In genomic region chr1:167654975-167655575, GRCh38 we compare ENCODE assay signal across 14 cellular contexts. TPM values are rescaled to one million over a fixed set of nuclear protein-coding genes. Genes with fewer than 3 reads are reported as not detected.
DNase-seq lines count a peak whose midpoint lies in the region; ATAC-seq and TF ChIP-seq lines count a peak whose summit lies in the region.
"Had no signal": no experiment of that assay in that cellular context is flagged by ENCODE, and none has a peak within 500 bp of the region (broad histone marks: within the 10 kb centered on the region; RNA-seq: fewer than 3 reads in every experiment).

No MANE protein-coding gene starts in this region.

- H3K4me3 ChIP-seq in CD4-positive, CD25-positive, alpha-beta regulatory T cell (ENCODE audit: low read depth, low read length): peak overlapping the region; percentile 28
- H3K4me3 ChIP-seq in fibroblast of pulmonary artery (replicated peaks; ENCODE audit: low read depth, low read length): no peak overlapping the region
- H3K4me3 ChIP-seq in naive thymus-derived CD4-positive, alpha-beta T cell (ENCODE audit: low read length): no peak overlapping the region

- in situ Hi-C loops in SK-MEL-5 (cut with HindIII; ENCODE audit: low pct_unique_long_range_greater_than_20kb, low sequenced_read_pairs): no loop called here

- peaks cover 40 to 98% (median 78%) of the 10 kb centered on the region in 4 donors for H3K4me1 Mint-ChIP-seq in CD4-positive, CD25-positive, alpha-beta regulatory T cell
- H3K4me1 Mint-ChIP-seq in naive thymus-derived CD4-positive, alpha-beta T cell: peaks cover 69 to 99% (median 96%) of the 10 kb centered on the region in 7 donors

- peak overlapping the region; percentile 2 to 88 (median 87) for H3K27ac Mint-ChIP-seq in CD4-positive, CD25-positive, alpha-beta regulatory T cell
- H3K27ac Mint-ChIP-seq in naive thymus-derived CD4-positive, alpha-beta T cell: peak overlapping the region in 7 of 9 donors; percentile 3 to 84 (median 62)

- no peak for ATAC-seq in CD4-positive, CD25-positive, alpha-beta regulatory T cell (ENCODE audit: low read depth in 2 of 2)
- ATAC-seq in naive thymus-derived CD4-positive, alpha-beta T cell: no peak
- ATAC-seq: activated CD4-positive, CD25-positive, alpha-beta regulatory T cell treated with anti-CD3 and anti-CD28 coated beads, Interleukin-2, amount 50 U/mL, for 24 hours had no signal

- TF ChIP-seq CTCF in fibroblast of pulmonary artery (IDR thresholded peaks at IDR 0.05; ENCODE audit: low read length, missing control alignments): no peak

- CTCF ChIA-PET in naive thymus-derived CD4-positive, alpha-beta T cell (lab: Charles Lee): interaction anchor here (1.1 to 2.7 kb wide), 2 partner anchors 33 to 55 kb away, joined by 4 to 7 read pairs; no protein-coding TSS in a partner anchor

- H3K9me3 Mint-ChIP-seq in CD4-positive, CD25-positive, alpha-beta regulatory T cell: no peaks in the 10 kb centered on the region
- H3K9me3 Mint-ChIP-seq in naive thymus-derived CD4-positive, alpha-beta T cell: no peaks in the 10 kb centered on the region

- no peak for DNase-seq in CD4-positive, CD25-positive, alpha-beta regulatory T cell
- DNase-seq in SK-MEL-5 (ENCODE audit: low read depth, low spot score): peak; percentile 19
- DNase-seq in fibroblast of pulmonary artery (ENCODE audit: low read depth): peak; percentile 33
- no peak for DNase-seq in naive thymus-derived CD4-positive, alpha-beta T cell
- no peak for DNase-seq in central memory CD4-positive, alpha-beta T cell
- no peak for DNase-seq in NCI-H226
- DNase-seq in activated naive CD4-positive, alpha-beta T cell treated with Interleukin-2 at 50 U/mL for 16 hours: no peak
- no peak for DNase-seq in T-helper 9 cell
- DNase-seq: anterior cingulate cortex, NCI-H1436 treated with DMSO at 0.1 percent for 48 hours, NCI-H446, nucleus accumbens had no signal

- no peaks in the 10 kb centered on the region for H3K9me3 ChIP-seq in CD4-positive, CD25-positive, alpha-beta regulatory T cell (ENCODE audit: control insufficient read depth in 2 of 2, low read length in 2 of 2)
- H3K9me3 ChIP-seq in naive thymus-derived CD4-positive, alpha-beta T cell (ENCODE audit: control insufficient read depth in 2 of 3, low read length in 3 of 3): no peaks in the 10 kb centered on the region

- no peaks in the 10 kb centered on the region for H3K27me3 ChIP-seq in CD4-positive, CD25-positive, alpha-beta regulatory T cell (ENCODE audit: control insufficient read depth, insufficient read depth, low read length)
- H3K27me3 ChIP-seq in naive thymus-derived CD4-positive, alpha-beta T cell (ENCODE audit: control insufficient read depth in 2 of 2, insufficient read depth in 2 of 2, low read length in 2 of 2): no peaks in the 10 kb centered on the region

- peaks cover 23% of the 10 kb centered on the region for H3K36me3 Mint-ChIP-seq in CD4-positive, CD25-positive, alpha-beta regulatory T cell
- H3K36me3 Mint-ChIP-seq in naive thymus-derived CD4-positive, alpha-beta T cell: peaks cover 0 to 17% (median 4%) of the 10 kb centered on the region in 5 donors

- H3K27ac ChIP-seq in CD4-positive, CD25-positive, alpha-beta regulatory T cell (ENCODE audit: insufficient read depth, low read length, poor library complexity, severe bottlenecking): peak overlapping the region; percentile 47
- H3K27ac ChIP-seq in naive thymus-derived CD4-positive, alpha-beta T cell (ENCODE audit: low read depth, low read length): peak overlapping the region; percentile 34
- H3K27ac ChIP-seq: KMS-11 had no signal

- intact Hi-C loops in naive thymus-derived CD4-positive, alpha-beta T cell (cut with micrococcal nuclease): loop anchor here (2.0 to 5.0 kb wide), 3 partner anchors 14 to 53 kb away; no protein-coding TSS in a partner anchor

- peak overlapping the region in 3 of 4 donors; percentile 35 to 64 (median 44) for H3K4me3 Mint-ChIP-seq in CD4-positive, CD25-positive, alpha-beta regulatory T cell
- H3K4me3 Mint-ChIP-seq in naive thymus-derived CD4-positive, alpha-beta T cell: peak overlapping the region in 6 of 10 donors; percentile 12 to 74 (median 48)

- H3K27me3 Mint-ChIP-seq in CD4-positive, CD25-positive, alpha-beta regulatory T cell: no peaks in the 10 kb centered on the region
- no peaks in the 10 kb centered on the region for H3K27me3 Mint-ChIP-seq in naive thymus-derived CD4-positive, alpha-beta T cell

- peaks cover 66% of the 10 kb centered on the region for H3K36me3 ChIP-seq in CD4-positive, CD25-positive, alpha-beta regulatory T cell (ENCODE audit: control insufficient read depth, insufficient read depth, low read length)
- peaks cover 0 to 25% (median 3%) of the 10 kb centered on the region in 3 experiments for H3K36me3 ChIP-seq in naive thymus-derived CD4-positive, alpha-beta T cell (ENCODE audit: control insufficient read depth in 2 of 3, insufficient read depth in 3 of 3, low read length in 3 of 3)

- POLR2A ChIA-PET in naive thymus-derived CD4-positive, alpha-beta T cell (lab: Charles Lee): interaction anchor here (0.6 to 2.0 kb wide), 4 partner anchors 30 to 218 kb away, joined by 3 to 5 read pairs (median 3); no protein-coding TSS in a partner anchor

- H3K4me1 ChIP-seq in CD4-positive, CD25-positive, alpha-beta regulatory T cell (ENCODE audit: control insufficient read depth, insufficient read depth, low read length, poor library complexity, severe bottlenecking): peaks cover 98% of the 10 kb centered on the region
- H3K4me1 ChIP-seq in naive thymus-derived CD4-positive, alpha-beta T cell (ENCODE audit: control insufficient read depth in 2 of 2, insufficient read depth in 2 of 2, low read length in 2 of 2): peaks cover 50 to 80% of the 10 kb centered on the region in 2 donors

RNA-seq across cellular contexts. Expression of gene RCSD1, which starts 25.0 kb away (rescaled TPM):
- total RNA-seq in CD4-positive, CD25-positive, alpha-beta regulatory T cell: 174 TPM
- polyA plus RNA-seq in CD4-positive, CD25-positive, alpha-beta regulatory T cell: 100 to 1,000 TPM; 207 to 251 (median 233) TPM
- not detected in 2 replicates for total RNA-seq in SK-MEL-5 (2014; rRNA removed; shearing (Covaris generic))
- not detected in 2 replicates for polyA plus RNA-seq in SK-MEL-5 (2015; cell fraction: cytosol; rRNA removed)
- not detected in 2 replicates for polyA plus RNA-seq in SK-MEL-5 (2015; cell fraction: nucleus; rRNA removed)
- 100 to 1,000 TPM in 4 of 5 experiments, 10 to 100 TPM in 1; 75.0 to 153 (median 140) TPM for total RNA-seq in naive thymus-derived CD4-positive, alpha-beta T cell
- 100 to 1,000 TPM in 1 of 2 donors, 10 to 100 TPM in 1; 94.7 to 135 TPM for polyA plus RNA-seq in naive thymus-derived CD4-positive, alpha-beta T cell

Comparison
In these comparisons a context has a peak if more than half of its experiments do, and no peak if none do; other contexts are left out.
1. DNase-seq: peak in SK-MEL-5 (single experiment) and fibroblast of pulmonary artery (single experiment); none in CD4-positive, CD25-positive, alpha-beta regulatory T cell (0 of 3), naive thymus-derived CD4-positive, alpha-beta T cell (0 of 9), central memory CD4-positive, alpha-beta T cell (single experiment), NCI-H226 (single experiment), activated naive CD4-positive, alpha-beta T cell treated with Interleukin-2 at 50 U/mL for 16 hours (single experiment) and T-helper 9 cell (single experiment).
2. RNA of gene RCSD1, which starts 25.0 kb away (total RNA-seq): 174 TPM in CD4-positive, CD25-positive, alpha-beta regulatory T cell (single experiment) and 75.0 to 153 TPM in naive thymus-derived CD4-positive, alpha-beta T cell; not detected in SK-MEL-5; every median in the first group is over 10 times any median in the second.